In the genomic region with DNA sequence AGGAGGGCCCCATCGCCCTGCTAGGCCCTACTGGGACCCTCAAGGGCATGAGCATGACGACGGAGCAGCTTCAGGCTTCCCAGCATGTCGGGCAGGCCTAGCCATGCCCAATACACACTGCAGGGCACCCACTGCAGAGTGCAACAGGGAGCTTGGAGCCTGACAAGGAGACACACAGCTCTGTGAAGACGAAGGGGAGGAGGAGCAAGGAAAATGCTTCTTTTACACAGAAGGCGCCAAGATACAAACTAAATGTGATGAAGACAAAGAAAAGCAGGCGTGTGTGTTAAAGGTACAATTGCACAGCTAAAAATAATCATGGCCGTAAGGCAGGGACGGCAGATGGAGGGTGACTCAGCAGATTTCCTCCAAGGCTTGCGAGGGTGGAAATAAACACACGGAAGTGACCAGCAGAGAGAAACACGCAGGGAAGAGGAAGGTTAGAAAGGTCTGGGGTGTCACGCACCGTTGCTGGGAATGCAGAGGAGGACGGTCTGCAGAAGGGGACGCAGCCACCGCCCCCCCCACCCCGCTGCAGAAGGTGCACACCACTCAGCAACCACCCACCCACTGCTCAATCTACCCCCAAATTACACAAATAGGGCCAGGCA, we compare ENCODE assay signal across 1 cellular context.
TF ChIP-seq lines count a peak whose summit lies in the region.

No MANE protein-coding gene starts in this region.

TF ChIP-seq in K562, 482 proteins besides CTCF, POLR2A, EP300 and RAD21 (continued from another document):
- TF ChIP-seq, protein P1, sequence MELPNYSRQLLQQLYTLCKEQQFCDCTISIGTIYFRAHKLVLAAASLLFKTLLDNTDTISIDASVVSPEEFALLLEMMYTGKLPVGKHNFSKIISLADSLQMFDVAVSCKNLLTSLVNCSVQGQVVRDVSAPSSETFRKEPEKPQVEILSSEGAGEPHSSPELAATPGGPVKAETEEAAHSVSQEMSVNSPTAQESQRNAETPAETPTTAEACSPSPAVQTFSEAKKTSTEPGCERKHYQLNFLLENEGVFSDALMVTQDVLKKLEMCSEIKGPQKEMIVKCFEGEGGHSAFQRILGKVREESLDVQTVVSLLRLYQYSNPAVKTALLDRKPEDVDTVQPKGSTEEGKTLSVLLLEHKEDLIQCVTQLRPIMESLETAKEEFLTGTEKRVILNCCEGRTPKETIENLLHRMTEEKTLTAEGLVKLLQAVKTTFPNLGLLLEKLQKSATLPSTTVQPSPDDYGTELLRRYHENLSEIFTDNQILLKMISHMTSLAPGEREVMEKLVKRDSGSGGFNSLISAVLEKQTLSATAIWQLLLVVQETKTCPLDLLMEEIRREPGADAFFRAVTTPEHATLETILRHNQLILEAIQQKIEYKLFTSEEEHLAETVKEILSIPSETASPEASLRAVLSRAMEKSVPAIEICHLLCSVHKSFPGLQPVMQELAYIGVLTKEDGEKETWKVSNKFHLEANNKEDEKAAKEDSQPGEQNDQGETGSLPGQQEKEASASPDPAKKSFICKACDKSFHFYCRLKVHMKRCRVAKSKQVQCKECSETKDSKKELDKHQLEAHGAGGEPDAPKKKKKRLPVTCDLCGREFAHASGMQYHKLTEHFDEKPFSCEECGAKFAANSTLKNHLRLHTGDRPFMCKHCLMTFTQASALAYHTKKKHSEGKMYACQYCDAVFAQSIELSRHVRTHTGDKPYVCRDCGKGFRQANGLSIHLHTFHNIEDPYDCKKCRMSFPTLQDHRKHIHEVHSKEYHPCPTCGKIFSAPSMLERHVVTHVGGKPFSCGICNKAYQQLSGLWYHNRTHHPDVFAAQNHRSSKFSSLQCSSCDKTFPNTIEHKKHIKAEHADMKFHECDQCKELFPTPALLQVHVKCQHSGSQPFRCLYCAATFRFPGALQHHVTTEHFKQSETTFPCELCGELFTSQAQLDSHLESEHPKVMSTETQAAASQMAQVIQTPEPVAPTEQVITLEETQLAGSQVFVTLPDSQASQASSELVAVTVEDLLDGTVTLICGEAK (IDR thresholded peaks at IDR 0.05), result no peak
- TF ChIP-seq, protein P1 (CRISPR knock-in tag; IDR thresholded peaks at IDR 0.05), result no peak
- TF ChIP-seq FOXM1 (IDR thresholded peaks at IDR 0.05; ENCODE audit: low read depth), result no peak
- TF ChIP-seq FOXM1 (CRISPR knock-in tag; IDR thresholded peaks at IDR 0.05; ENCODE audit: low read depth), result no peak
- peak; percentile 99 for TF ChIP-seq MAFK (IDR thresholded peaks at IDR 0.05; ENCODE audit: low read length)
- 0 out of 2 replicates have a peak, but pooled peaks have one; percentile 35 for TF ChIP-seq TOE1 (IDR thresholded peaks at IDR 0.05; ENCODE audit: borderline replicate concordance)
- 0 out of 2 replicates have a peak, but pooled peaks have one; percentile 39 for TF ChIP-seq TOE1 (CRISPR knock-in tag; IDR thresholded peaks at IDR 0.05; ENCODE audit: borderline replicate concordance, low read depth)
- no peak for TF ChIP-seq ZNF174 (CRISPR knock-in tag; IDR thresholded peaks at IDR 0.05)
- TF ChIP-seq KAT8 (IDR thresholded peaks at IDR 0.05; ENCODE audit: low read depth), result no peak
- no peak for TF ChIP-seq ZNF695 (CRISPR knock-in tag; IDR thresholded peaks at IDR 0.05)
- TF ChIP-seq TAF9B (IDR thresholded peaks at IDR 0.05; ENCODE audit: partially characterized antibody), result peak; percentile 62
- peak; percentile 38 to 70; a peak in 2 of 4 replicates for TF ChIP-seq TRIM24 (IDR thresholded peaks at IDR 0.05)
- TF ChIP-seq ZNF354B (CRISPR knock-in tag; IDR thresholded peaks at IDR 0.05), result no peak
- peak; percentile 44 for TF ChIP-seq TAF1 (IDR thresholded peaks at IDR 0.05; ENCODE audit: control insufficient read depth, extremely low read depth, insufficient read depth, low read length, severe bottlenecking)
- TF ChIP-seq MTA3 (IDR thresholded peaks at IDR 0.05; ENCODE audit: borderline replicate concordance), result peak; percentile 81; the same call in 1 of the 2 replicates
- peak; percentile 100 for TF ChIP-seq ZNF316 (IDR thresholded peaks at IDR 0.05)
- no peak for TF ChIP-seq ETV1 (tag; conservative IDR thresholded peaks at IDR 0.05; ENCODE audit: low read depth)
- TF ChIP-seq POLR3G (IDR thresholded peaks at IDR 0.05; ENCODE audit: extremely low read depth, insufficient read length, insufficient replicate concordance), result no peak
- TF ChIP-seq PTRF (tag; IDR thresholded peaks at IDR 0.05), result no peak
- TF ChIP-seq ELF1 (tag; IDR thresholded peaks at IDR 0.05), result peak; percentile 61; the same call in 1 of the 2 replicates
- TF ChIP-seq, protein P2, sequence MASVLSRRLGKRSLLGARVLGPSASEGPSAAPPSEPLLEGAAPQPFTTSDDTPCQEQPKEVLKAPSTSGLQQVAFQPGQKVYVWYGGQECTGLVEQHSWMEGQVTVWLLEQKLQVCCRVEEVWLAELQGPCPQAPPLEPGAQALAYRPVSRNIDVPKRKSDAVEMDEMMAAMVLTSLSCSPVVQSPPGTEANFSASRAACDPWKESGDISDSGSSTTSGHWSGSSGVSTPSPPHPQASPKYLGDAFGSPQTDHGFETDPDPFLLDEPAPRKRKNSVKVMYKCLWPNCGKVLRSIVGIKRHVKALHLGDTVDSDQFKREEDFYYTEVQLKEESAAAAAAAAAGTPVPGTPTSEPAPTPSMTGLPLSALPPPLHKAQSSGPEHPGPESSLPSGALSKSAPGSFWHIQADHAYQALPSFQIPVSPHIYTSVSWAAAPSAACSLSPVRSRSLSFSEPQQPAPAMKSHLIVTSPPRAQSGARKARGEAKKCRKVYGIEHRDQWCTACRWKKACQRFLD (CRISPR knock-in tag; IDR thresholded peaks at IDR 0.05), result 0 out of 2 replicates have a peak, but pooled peaks have one; percentile 45
- TF ChIP-seq CBFA2T2 (conservative IDR thresholded peaks at IDR 0.05), result peak; percentile 1; the same call in 1 of the 2 replicates
- peak; percentile 59 for TF ChIP-seq EGR1 (conservative IDR thresholded peaks at IDR 0.05)
- TF ChIP-seq THRAP3 (IDR thresholded peaks at IDR 0.05; ENCODE audit: borderline replicate concordance), result no peak
- TF ChIP-seq MAFF (IDR thresholded peaks at IDR 0.05; ENCODE audit: low read length), result peak; percentile 100
- peak; percentile 83 for TF ChIP-seq MTA1 (IDR thresholded peaks at IDR 0.05; ENCODE audit: borderline replicate concordance)
- TF ChIP-seq ZNF586 (CRISPR knock-in tag; conservative IDR thresholded peaks at IDR 0.05), result no peak
- peak; percentile 72; the same call in 1 of the 2 replicates for TF ChIP-seq ELF2 (CRISPR knock-in tag; IDR thresholded peaks at IDR 0.05)
- no peak for TF ChIP-seq PTTG1 (tag; IDR thresholded peaks at IDR 0.05; ENCODE audit: low read depth)
- TF ChIP-seq, protein P3, sequence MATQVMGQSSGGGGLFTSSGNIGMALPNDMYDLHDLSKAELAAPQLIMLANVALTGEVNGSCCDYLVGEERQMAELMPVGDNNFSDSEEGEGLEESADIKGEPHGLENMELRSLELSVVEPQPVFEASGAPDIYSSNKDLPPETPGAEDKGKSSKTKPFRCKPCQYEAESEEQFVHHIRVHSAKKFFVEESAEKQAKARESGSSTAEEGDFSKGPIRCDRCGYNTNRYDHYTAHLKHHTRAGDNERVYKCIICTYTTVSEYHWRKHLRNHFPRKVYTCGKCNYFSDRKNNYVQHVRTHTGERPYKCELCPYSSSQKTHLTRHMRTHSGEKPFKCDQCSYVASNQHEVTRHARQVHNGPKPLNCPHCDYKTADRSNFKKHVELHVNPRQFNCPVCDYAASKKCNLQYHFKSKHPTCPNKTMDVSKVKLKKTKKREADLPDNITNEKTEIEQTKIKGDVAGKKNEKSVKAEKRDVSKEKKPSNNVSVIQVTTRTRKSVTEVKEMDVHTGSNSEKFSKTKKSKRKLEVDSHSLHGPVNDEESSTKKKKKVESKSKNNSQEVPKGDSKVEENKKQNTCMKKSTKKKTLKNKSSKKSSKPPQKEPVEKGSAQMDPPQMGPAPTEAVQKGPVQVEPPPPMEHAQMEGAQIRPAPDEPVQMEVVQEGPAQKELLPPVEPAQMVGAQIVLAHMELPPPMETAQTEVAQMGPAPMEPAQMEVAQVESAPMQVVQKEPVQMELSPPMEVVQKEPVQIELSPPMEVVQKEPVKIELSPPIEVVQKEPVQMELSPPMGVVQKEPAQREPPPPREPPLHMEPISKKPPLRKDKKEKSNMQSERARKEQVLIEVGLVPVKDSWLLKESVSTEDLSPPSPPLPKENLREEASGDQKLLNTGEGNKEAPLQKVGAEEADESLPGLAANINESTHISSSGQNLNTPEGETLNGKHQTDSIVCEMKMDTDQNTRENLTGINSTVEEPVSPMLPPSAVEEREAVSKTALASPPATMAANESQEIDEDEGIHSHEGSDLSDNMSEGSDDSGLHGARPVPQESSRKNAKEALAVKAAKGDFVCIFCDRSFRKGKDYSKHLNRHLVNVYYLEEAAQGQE (CRISPR knock-in tag; IDR thresholded peaks at IDR 0.05; ENCODE audit: low read depth), result no peak
- TF ChIP-seq ZNF668 (CRISPR knock-in tag; IDR thresholded peaks at IDR 0.05), result no peak
- TF ChIP-seq, protein P4, sequence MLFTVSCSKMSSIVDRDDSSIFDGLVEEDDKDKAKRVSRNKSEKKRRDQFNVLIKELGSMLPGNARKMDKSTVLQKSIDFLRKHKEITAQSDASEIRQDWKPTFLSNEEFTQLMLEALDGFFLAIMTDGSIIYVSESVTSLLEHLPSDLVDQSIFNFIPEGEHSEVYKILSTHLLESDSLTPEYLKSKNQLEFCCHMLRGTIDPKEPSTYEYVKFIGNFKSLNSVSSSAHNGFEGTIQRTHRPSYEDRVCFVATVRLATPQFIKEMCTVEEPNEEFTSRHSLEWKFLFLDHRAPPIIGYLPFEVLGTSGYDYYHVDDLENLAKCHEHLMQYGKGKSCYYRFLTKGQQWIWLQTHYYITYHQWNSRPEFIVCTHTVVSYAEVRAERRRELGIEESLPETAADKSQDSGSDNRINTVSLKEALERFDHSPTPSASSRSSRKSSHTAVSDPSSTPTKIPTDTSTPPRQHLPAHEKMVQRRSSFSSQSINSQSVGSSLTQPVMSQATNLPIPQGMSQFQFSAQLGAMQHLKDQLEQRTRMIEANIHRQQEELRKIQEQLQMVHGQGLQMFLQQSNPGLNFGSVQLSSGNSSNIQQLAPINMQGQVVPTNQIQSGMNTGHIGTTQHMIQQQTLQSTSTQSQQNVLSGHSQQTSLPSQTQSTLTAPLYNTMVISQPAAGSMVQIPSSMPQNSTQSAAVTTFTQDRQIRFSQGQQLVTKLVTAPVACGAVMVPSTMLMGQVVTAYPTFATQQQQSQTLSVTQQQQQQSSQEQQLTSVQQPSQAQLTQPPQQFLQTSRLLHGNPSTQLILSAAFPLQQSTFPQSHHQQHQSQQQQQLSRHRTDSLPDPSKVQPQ (CRISPR knock-in tag; IDR thresholded peaks at IDR 0.05; ENCODE audit: borderline replicate concordance), result no peak
- TF ChIP-seq SMARCA5 (IDR thresholded peaks at IDR 0.05), result peak; percentile 52; the same call in 1 of the 2 replicates
- peak; percentile 35; the same call in 1 of the 2 replicates for TF ChIP-seq FOSL1 (tag; conservative IDR thresholded peaks at IDR 0.05)
- TF ChIP-seq, protein P5, sequence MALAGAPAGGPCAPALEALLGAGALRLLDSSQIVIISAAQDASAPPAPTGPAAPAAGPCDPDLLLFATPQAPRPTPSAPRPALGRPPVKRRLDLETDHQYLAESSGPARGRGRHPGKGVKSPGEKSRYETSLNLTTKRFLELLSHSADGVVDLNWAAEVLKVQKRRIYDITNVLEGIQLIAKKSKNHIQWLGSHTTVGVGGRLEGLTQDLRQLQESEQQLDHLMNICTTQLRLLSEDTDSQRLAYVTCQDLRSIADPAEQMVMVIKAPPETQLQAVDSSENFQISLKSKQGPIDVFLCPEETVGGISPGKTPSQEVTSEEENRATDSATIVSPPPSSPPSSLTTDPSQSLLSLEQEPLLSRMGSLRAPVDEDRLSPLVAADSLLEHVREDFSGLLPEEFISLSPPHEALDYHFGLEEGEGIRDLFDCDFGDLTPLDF (CRISPR knock-in tag; IDR thresholded peaks at IDR 0.05), result no peak
- no peak for TF ChIP-seq BHLHE40 (IDR thresholded peaks at IDR 0.05; ENCODE audit: low read length)
- TF ChIP-seq MEIS2 (IDR thresholded peaks at IDR 0.05; ENCODE audit: partially characterized antibody), result no peak
- TF ChIP-seq GATAD2B (IDR thresholded peaks at IDR 0.05; ENCODE audit: borderline replicate concordance), result peak; percentile 79
- TF ChIP-seq, protein P6, sequence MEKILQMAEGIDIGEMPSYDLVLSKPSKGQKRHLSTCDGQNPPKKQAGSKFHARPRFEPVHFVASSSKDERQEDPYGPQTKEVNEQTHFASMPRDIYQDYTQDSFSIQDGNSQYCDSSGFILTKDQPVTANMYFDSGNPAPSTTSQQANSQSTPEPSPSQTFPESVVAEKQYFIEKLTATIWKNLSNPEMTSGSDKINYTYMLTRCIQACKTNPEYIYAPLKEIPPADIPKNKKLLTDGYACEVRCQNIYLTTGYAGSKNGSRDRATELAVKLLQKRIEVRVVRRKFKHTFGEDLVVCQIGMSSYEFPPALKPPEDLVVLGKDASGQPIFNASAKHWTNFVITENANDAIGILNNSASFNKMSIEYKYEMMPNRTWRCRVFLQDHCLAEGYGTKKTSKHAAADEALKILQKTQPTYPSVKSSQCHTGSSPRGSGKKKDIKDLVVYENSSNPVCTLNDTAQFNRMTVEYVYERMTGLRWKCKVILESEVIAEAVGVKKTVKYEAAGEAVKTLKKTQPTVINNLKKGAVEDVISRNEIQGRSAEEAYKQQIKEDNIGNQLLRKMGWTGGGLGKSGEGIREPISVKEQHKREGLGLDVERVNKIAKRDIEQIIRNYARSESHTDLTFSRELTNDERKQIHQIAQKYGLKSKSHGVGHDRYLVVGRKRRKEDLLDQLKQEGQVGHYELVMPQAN (IDR thresholded peaks at IDR 0.05; ENCODE audit: borderline replicate concordance), result peak; percentile 81
- TF ChIP-seq SUPT5H (IDR thresholded peaks at IDR 0.05), result 0 out of 2 replicates have a peak, but pooled peaks have one; percentile 34
- no peak for TF ChIP-seq NCOA2 (IDR thresholded peaks at IDR 0.05; ENCODE audit: partially characterized antibody in 2 of 2)
- peak; percentile 90 for TF ChIP-seq MEF2D (tag; conservative IDR thresholded peaks at IDR 0.05; ENCODE audit: low read depth)
